17 cellular contexts compared by ENCODE assay signal in genomic region chr6:13496508-13497180, GRCh38. TPM values are rescaled to one million over a fixed set of nuclear protein-coding genes. Genes with fewer than 3 reads are reported as not detected.
DNase-seq lines count a peak whose midpoint lies in the region; ATAC-seq and TF ChIP-seq lines count a peak whose summit lies in the region.
"Had no signal": no experiment of that assay in that cellular context is flagged by ENCODE, and none has a peak within 500 bp of the region (broad histone marks: within the 10 kb centered on the region; RNA-seq: fewer than 3 reads in every experiment).

No MANE protein-coding gene starts in this region.

- TF ChIP-seq CTCF in nephron progenitor cell (IDR thresholded peaks at IDR 0.05) = no peak

- H3K4me3 ChIP-seq in GM23248 = no peak overlapping the region
- H3K4me3 ChIP-seq: suprapubic skin had no signal

- no peak for ATAC-seq in GM19351 (IDR thresholded peaks at IDR 0.05; ENCODE audit: unreplicated experiment)
- ATAC-seq: left lobe of liver; naive thymus-derived CD8-positive, alpha-beta T cell had no signal

- no peaks in the 10 kb centered on the region for H3F3A ChIP-seq in GM23248 (ENCODE audit: insufficient read depth)

- 0 out of 2 replicates have a peak, but pooled peaks cover 5% of the 10 kb centered on the region for H3K4me1 ChIP-seq in GM23248 (ENCODE audit: insufficient read depth)
- H3K4me1 ChIP-seq: suprapubic skin had no signal

- H2AFZ ChIP-seq in GM23248 = no peak overlapping the region

- no peaks in the 10 kb centered on the region for H3K27me3 Mint-ChIP-seq in nephron progenitor cell (ENCODE audit: low read depth, poor library complexity)
- H3K27me3 Mint-ChIP-seq: naive thymus-derived CD8-positive, alpha-beta T cell had no signal

- H3K9me3 Mint-ChIP-seq in nephron progenitor cell = peaks cover 10% of the 10 kb centered on the region
- H3K9me3 Mint-ChIP-seq: naive thymus-derived CD8-positive, alpha-beta T cell had no signal

- no peaks in the 10 kb centered on the region for H3K9me3 ChIP-seq in GM23248 (ENCODE audit: low read depth)
- H3K9me3 ChIP-seq: suprapubic skin had no signal

- no peaks in the 10 kb centered on the region for H3K36me3 ChIP-seq in GM23248 (ENCODE audit: low read depth)
- H3K36me3 ChIP-seq: suprapubic skin had no signal

- H3K27me3 ChIP-seq in GM23248 (replicated peaks; ENCODE audit: insufficient read depth) = no peaks in the 10 kb centered on the region
- H3K27me3 ChIP-seq: suprapubic skin had no signal

- H3K4me3 Mint-ChIP-seq in nephron progenitor cell = no peak overlapping the region
- H3K4me3 Mint-ChIP-seq: naive thymus-derived CD8-positive, alpha-beta T cell had no signal

- no peaks in the 10 kb centered on the region for H4K20me1 ChIP-seq in GM23248 (ENCODE audit: insufficient read depth)

- H3K9ac ChIP-seq in GM23248 = no peak overlapping the region

- DNase-seq in GM23248 = peak; percentile 8
- peak; percentile 68 for DNase-seq in M059J (ENCODE audit: low read depth)
- DNase-seq in astrocyte of the hippocampus (ENCODE audit: low read depth, low spot score) = peak; percentile 54
- DNase-seq in nephron progenitor cell = no peak
- DNase-seq in NCI-H1694 treated with DMSO at 0.1 percent for 48 hours (lab: John Stamatoyannopoulos, UW) = no peak
- no peak for DNase-seq in NCI-H187 (lab: John Stamatoyannopoulos, UW)
- DNase-seq: activated CD4-positive, alpha-beta T cell treated with anti-CD3 and anti-CD28 coated beads for 4 hours; DMS79 treated with DMSO at 0.1 percent for 48 hours; naive thymus-derived CD8-positive, alpha-beta T cell; NCI-H1694; NCI-H510A treated with DMSO at 0.1 percent for 48 hours; RPMI8226; stimulated activated CD4-positive, alpha-beta T cell treated with anti-CD3 and anti-CD28 coated beads, Interleukin-1b, Interleukin-23, amount 100 ng/mL, for 48 hours had no signal

- H3K4me2 ChIP-seq in GM23248 (ENCODE audit: unreplicated experiment) = no peak overlapping the region

- peaks cover 5% of the 10 kb centered on the region for H3K36me3 Mint-ChIP-seq in nephron progenitor cell (ENCODE audit: low read depth)
- H3K36me3 Mint-ChIP-seq: naive thymus-derived CD8-positive, alpha-beta T cell had no signal

- no peaks in the 10 kb centered on the region for H3K9me2 ChIP-seq in GM23248 (ENCODE audit: insufficient read depth)

- peak overlapping the region; percentile 90 for H3K27ac Mint-ChIP-seq in nephron progenitor cell
- H3K27ac Mint-ChIP-seq: naive thymus-derived CD8-positive, alpha-beta T cell had no signal

- H3K79me2 ChIP-seq in GM23248 (ENCODE audit: insufficient read depth) = no peaks in the 10 kb centered on the region

- no peak overlapping the region for H3K27ac ChIP-seq in GM23248
- H3K27ac ChIP-seq: C4-2B, suprapubic skin had no signal

- in situ Hi-C loops in GM23248 (cut with MboI) = no loop called here

- 7 to 14% methylated on average over 1 of the region's 1 CpG for WGBS in GM23248 (ENCODE audit: low coverage in 1 of 2, low lambda C conversion rate in 2 of 2, missing lambda C conversion rate in 2 of 2), 2 experiments

- H3K4me1 Mint-ChIP-seq in nephron progenitor cell = peaks cover 35% of the 10 kb centered on the region
- H3K4me1 Mint-ChIP-seq: naive thymus-derived CD8-positive, alpha-beta T cell had no signal

RNA-seq across cellular contexts. Expression of gene GFOD1, which starts 9.2 kb away (rescaled TPM):
- total RNA-seq in GM23248 (2014; rRNA removed; shearing (Covaris generic)) = 0.97 and 1.6 TPM in 2 replicates
- polyA plus RNA-seq in GM23248 (2016; fragmentation: Nextera tagmentation; extraction: Ambion mirVana) = 0.74 and 0.84 TPM in 2 replicates
- total RNA-seq in M059J (2014; rRNA removed; shearing (Covaris generic)) = 4.3 and 4.7 TPM in 2 replicates

Comparison
In these comparisons a context has a peak if more than half of its experiments do, and no peak if none do; other contexts are left out.
1. DNase-seq: peak in GM23248 (single experiment), M059J (single experiment) and astrocyte of the hippocampus (single experiment); none in nephron progenitor cell (single experiment), NCI-H1694 treated with DMSO at 0.1 percent for 48 hours (single experiment) and NCI-H187 (0 of 2).